1 cellular context compared by ENCODE assay signal in genomic region chr7:73715648-73716317, GRCh38.
TF ChIP-seq lines count a peak whose summit lies in the region.

No MANE protein-coding gene starts in this region.

TF ChIP-seq in HEK293, 187 proteins besides CTCF, POLR2A, EP300 and RAD21 (continued from another document and continues in another):
- TF ChIP-seq ZNF518A (tag by site-specific recombination; conservative IDR thresholded peaks at IDR 0.05; ENCODE audit: low read depth) (peak; percentile 21; the same call in 1 of the 2 replicates), ZNF423 (tag by site-specific recombination; IDR thresholded peaks at IDR 0.05) (0 out of 2 replicates have a peak, but pooled peaks have one; percentile 33), ZFP37 (tag by site-specific recombination; IDR thresholded peaks at IDR 0.05) (peak; percentile 70), BCL11A (tag by site-specific recombination; IDR thresholded peaks at IDR 0.05; ENCODE audit: low read depth) (peak; percentile 79), ZNF398 (tag by site-specific recombination; IDR thresholded peaks at IDR 0.05) (peak; percentile 65), ZBTB48 (tag by site-specific recombination; IDR thresholded peaks at IDR 0.05) (peak; percentile 75), ZNF302 (tag by site-specific recombination; IDR thresholded peaks at IDR 0.05; ENCODE audit: low read depth) (no peak), GLI2 (tag by site-specific recombination; IDR thresholded peaks at IDR 0.05; ENCODE audit: borderline replicate concordance, low read depth) (peak; percentile 18; the same call in 1 of the 2 replicates), ZIC2 (tag by site-specific recombination; IDR thresholded peaks at IDR 0.05) (peak; percentile 82), ZNF366 (tag by site-specific recombination; conservative IDR thresholded peaks at IDR 0.05) (peak; percentile 65), ZNF394 (tag by site-specific recombination; IDR thresholded peaks at IDR 0.05; ENCODE audit: borderline replicate concordance) (peak; percentile 61; the same call in 1 of the 2 replicates), TRIM28 (IDR thresholded peaks at IDR 0.05; ENCODE audit: borderline replicate concordance, low read length) (peak; percentile 91), ZNF341 (tag by site-specific recombination; IDR thresholded peaks at IDR 0.05; ENCODE audit: low read depth) (peak; percentile 79), ZBTB6 (tag by site-specific recombination; IDR thresholded peaks at IDR 0.05) (peak; percentile 89), GLIS2 (tag by site-specific recombination; IDR thresholded peaks at IDR 0.05) (peak; percentile 84), PBX3 (CRISPR knock-in tag; IDR thresholded peaks at IDR 0.05) (no peak), WT1 (tag by site-specific recombination; IDR thresholded peaks at IDR 0.05) (peak; percentile 59; the same call in 1 of the 2 replicates), KLF10 (tag by site-specific recombination; IDR thresholded peaks at IDR 0.05) (peak; percentile 94), ZNF184 (tag by site-specific recombination; IDR thresholded peaks at IDR 0.05) (peak; percentile 90), BCL11B (tag by site-specific recombination; IDR thresholded peaks at IDR 0.05; ENCODE audit: low read depth) (no peak), ZNF639 (tag by site-specific recombination; IDR thresholded peaks at IDR 0.05) (peak; percentile 81), ZNF768 (tag by site-specific recombination; IDR thresholded peaks at IDR 0.05) (peak; percentile 29; the same call in 1 of the 2 replicates), SP3 (tag by site-specific recombination; IDR thresholded peaks at IDR 0.05) (peak; percentile 38; the same call in 1 of the 2 replicates), ZNF24 (tag by site-specific recombination; IDR thresholded peaks at IDR 0.05) (peak; percentile 87), MEIS1 (CRISPR knock-in tag; IDR thresholded peaks at IDR 0.05; ENCODE audit: borderline replicate concordance) (no peak), SP2 (tag by site-specific recombination; IDR thresholded peaks at IDR 0.05) (peak; percentile 45), ZNF501 (tag by site-specific recombination; IDR thresholded peaks at IDR 0.05) (0 out of 2 replicates have a peak, but pooled peaks have one; percentile 26), REPIN1 (tag by site-specific recombination; IDR thresholded peaks at IDR 0.05; ENCODE audit: low read depth) (no peak), ZNF600 (tag by site-specific recombination; IDR thresholded peaks at IDR 0.05) (peak; percentile 93), KLF7 (tag by site-specific recombination; IDR thresholded peaks at IDR 0.05; ENCODE audit: borderline replicate concordance) (0 out of 2 replicates have a peak, but pooled peaks have one; percentile 35), ZNF521 (tag by site-specific recombination; IDR thresholded peaks at IDR 0.05) (no peak), ZNF670 (tag by site-specific recombination; IDR thresholded peaks at IDR 0.05; ENCODE audit: low read depth) (no peak), ZNF692 (tag by site-specific recombination; IDR thresholded peaks at IDR 0.05) (peak; percentile 52; the same call in 1 of the 2 replicates), ZNF830 (tag by site-specific recombination; IDR thresholded peaks at IDR 0.05; ENCODE audit: low read depth) (no peak), TSHZ1 (tag by site-specific recombination; IDR thresholded peaks at IDR 0.05; ENCODE audit: borderline replicate concordance) (no peak), ZBTB21 (tag by site-specific recombination; IDR thresholded peaks at IDR 0.05) (peak; percentile 18; the same call in 1 of the 2 replicates), ZNF558 (tag by site-specific recombination; IDR thresholded peaks at IDR 0.05) (no peak; the same call in 1 of the 2 replicates), ZNF362 (tag by site-specific recombination; IDR thresholded peaks at IDR 0.05) (peak; percentile 94), KLF8 (tag by site-specific recombination; IDR thresholded peaks at IDR 0.05) (peak; percentile 47; the same call in 1 of the 2 replicates), HIC1 (tag by site-specific recombination; IDR thresholded peaks at IDR 0.05) (peak; percentile 77), ZNF701 (tag by site-specific recombination; IDR thresholded peaks at IDR 0.05) (no peak), TCF7L2 (IDR thresholded peaks at IDR 0.05; ENCODE audit: borderline replicate concordance, low read depth, low read length) (peak; percentile 23; the same call in 1 of the 2 replicates), ZBTB17 (tag by site-specific recombination; IDR thresholded peaks at IDR 0.05) (peak; percentile 8)
